Comparison of ENCODE assay signal across 8 cellular contexts in genomic region chr19:2636897-2637683, GRCh38.
A peak's percentile ranks its signal among the peaks of the same experiment; 100 is the strongest.
DNase-seq lines count a peak whose midpoint lies in the region; ATAC-seq and TF ChIP-seq lines count a peak whose summit lies in the region.

No MANE protein-coding gene starts in this region.

- H3K9ac ChIP-seq in KMS-11, result no peak overlapping the region

- no peak overlapping the region for H3K27ac ChIP-seq in KMS-11
- peak overlapping the region; percentile 21 for H3K27ac ChIP-seq in layer of hippocampus (ENCODE audit: low read depth, low read length)

- no peak for ATAC-seq in GM21786 (IDR thresholded peaks at IDR 0.05; ENCODE audit: unreplicated experiment)

- no peaks in the 10 kb centered on the region for H3K36me3 ChIP-seq in KMS-11 (ENCODE audit: insufficient read depth)

- H3K4me3 ChIP-seq in KMS-11 (IDR thresholded peaks at IDR 0.05; ENCODE audit: insufficient read depth, low read depth, low read length), result no peak overlapping the region

- DNase-seq in COLO829 (ENCODE audit: low spot score) (peak; percentile 56), cerebellum (ENCODE audit: low spot score) (peak; percentile 78), NCI-H524 treated with DMSO at 0.1 percent for 48 hours (lab: John Stamatoyannopoulos, UW) (no peak)
- peak; percentile 66 to 76 for DNase-seq in activated CD4-positive, alpha-beta T cell treated with anti-CD3 and anti-CD28 coated beads for 4 hours
- peak; percentile 78 for DNase-seq in stimulated activated CD4-positive, alpha-beta T cell treated with anti-CD3 and anti-CD28 coated beads, Interleukin-4, amount 100 ng/mL, for 24 hours

- H3K79me2 ChIP-seq in KMS-11 (ENCODE audit: insufficient read depth, low read depth), result no peaks in the 10 kb centered on the region

- no peak overlapping the region; the same call in 1 of the 2 replicates for H2AFZ ChIP-seq in KMS-11 (ENCODE audit: low read depth)

- TF ChIP-seq CTCF in KMS-11 (conservative IDR thresholded peaks at IDR 0.05; ENCODE audit: low read depth, low read length), result peak; percentile 88

- H4K20me1 ChIP-seq in KMS-11 (ENCODE audit: insufficient read depth), result no peaks in the 10 kb centered on the region

- H3K27me3 ChIP-seq in KMS-11 (ENCODE audit: insufficient read depth, low read depth) (no peaks in the 10 kb centered on the region), layer of hippocampus (ENCODE audit: control insufficient read depth, insufficient read depth, low read length) (no peaks in the 10 kb centered on the region)

- no peaks in the 10 kb centered on the region for H3K4me1 ChIP-seq in KMS-11 (ENCODE audit: low read depth, poor library complexity, severe bottlenecking)

- peak overlapping the region; percentile 38 for H3K4me2 ChIP-seq in KMS-11
